Comparison of ENCODE assay signal across 7 cellular contexts in the genomic region with DNA sequence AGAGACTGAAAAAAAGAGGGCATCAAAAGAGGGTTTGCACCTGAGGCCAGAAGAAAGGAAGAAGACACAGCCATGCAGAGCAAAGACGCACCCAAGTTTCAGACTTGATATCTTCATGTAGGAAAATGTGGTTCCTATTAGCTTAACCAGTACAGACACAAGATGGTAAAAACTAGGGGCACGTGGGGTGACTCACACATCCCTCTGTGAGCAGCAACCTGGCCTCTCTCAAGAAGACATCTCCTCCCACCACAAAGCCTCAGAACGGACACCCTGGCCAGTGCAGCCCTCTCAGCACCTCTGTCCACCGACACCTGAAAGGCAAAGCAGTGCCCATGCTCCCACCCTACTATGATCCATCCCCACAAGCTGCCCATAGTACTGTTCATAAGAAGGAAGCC. TPM values are rescaled to one million over a fixed set of nuclear protein-coding genes. Genes with fewer than 3 reads are reported as not detected.
A peak's percentile ranks its signal among the peaks of the same experiment; 100 is the strongest.
DNase-seq lines count a peak whose midpoint lies in the region; ATAC-seq and TF ChIP-seq lines count a peak whose summit lies in the region.

No MANE protein-coding gene starts in this region.

- DNase-seq in activated CD4-positive, CD25-positive, alpha-beta regulatory T cell (lab: John Stamatoyannopoulos, UW) = peak; percentile 10 to 16 (median 14)
- DNase-seq in choroid plexus epithelial cell (ENCODE audit: low read depth) (peak; percentile 28), HT-29 (ENCODE audit: low spot score) (no peak), 8988T (no peak), SIG-M5 treated with dmso at 0.1 percent for 504 hours (lab: John Stamatoyannopoulos, UW; ENCODE audit: unreplicated experiment) (no peak)
- peak; percentile 70 for DNase-seq in stimulated activated naive CD8-positive, alpha-beta T cell treated with anti-CD3 and anti-CD28 coated beads, Interleukin-15, Interleukin-2, amounts not matched to agents 100 U/mL and 50 U/mL, for 24 hours

- ATAC-seq in GM21619 (IDR thresholded peaks at IDR 0.05; ENCODE audit: unreplicated experiment) = peak; percentile 49
- peak; percentile 87 for ATAC-seq in stimulated activated naive CD8-positive, alpha-beta T cell treated with anti-CD3 and anti-CD28 coated beads, Interleukin-15, Interleukin-2, amounts not matched to agents 100 U/mL and 50 U/mL, for 24 hours

- no peak overlapping the region for H3K4me3 ChIP-seq in choroid plexus epithelial cell (ENCODE audit: low read depth, low read length)

- no peak for TF ChIP-seq CTCF in choroid plexus epithelial cell (conservative IDR thresholded peaks at IDR 0.05; ENCODE audit: low read depth, low read length)

RNA-seq across cellular contexts. Expression of a gene that starts 33.3 kb away (rescaled TPM):
- 30.0 and 31.1 TPM in 2 replicates for total RNA-seq in HT-29 (2014; rRNA removed; shearing (Covaris generic))

RNA-seq across cellular contexts. Expression of a gene that starts 33.3 kb away (rescaled TPM):
- total RNA-seq in HT-29 (2014; rRNA removed; shearing (Covaris generic)) = 3.1 and 3.8 TPM in 2 replicates

RNA-seq across cellular contexts. Expression of a gene that starts 50.2 kb away (rescaled TPM):
- total RNA-seq in HT-29 (2014; rRNA removed; shearing (Covaris generic)) = 24.4 and 36.0 TPM in 2 replicates

Comparison
In these comparisons a context has a peak if more than half of its experiments do, and no peak if none do; other contexts are left out.
1. DNase-seq: peak in activated CD4-positive, CD25-positive, alpha-beta regulatory T cell (4 of 4), choroid plexus epithelial cell (single experiment) and stimulated activated naive CD8-positive, alpha-beta T cell treated with anti-CD3 and anti-CD28 coated beads, Interleukin-15, Interleukin-2, amounts not matched to agents 100 U/mL and 50 U/mL, for 24 hours (single experiment); none in HT-29 (single experiment), 8988T (single experiment) and SIG-M5 treated with dmso at 0.1 percent for 504 hours (single experiment).